ENCODE assay signal across 25 cellular contexts in genomic region chr17:27615121-27615520, GRCh38. TPM values are rescaled to one million over a fixed set of nuclear protein-coding genes. Genes with fewer than 3 reads are reported as not detected.
DNase-seq lines count a peak whose midpoint lies in the region; ATAC-seq lines count a peak whose summit lies in the region.
"Had no signal": no experiment of that assay in that cellular context is flagged by ENCODE, and none has a peak within 500 bp of the region (broad histone marks: within the 10 kb centered on the region; RNA-seq: fewer than 3 reads in every experiment).

No MANE protein-coding gene starts in this region.

- DNase-seq in T-helper 1 cell (no peak), hypothalamus (lab: John Stamatoyannopoulos, UW) (no peak), Karpas-422 (no peak)
- no peak for DNase-seq in activated naive CD4-positive, alpha-beta T cell treated with anti-CD3 and anti-CD28 coated beads, Interleukin-2, amount 50 U/mL, for 72 hours (ENCODE audit: low spot score in 2 of 2)
- DNase-seq in activated naive CD4-positive, alpha-beta T cell (lab: John Stamatoyannopoulos, UW), result no peak
- no peak for DNase-seq in stimulated activated effector memory CD8-positive, alpha-beta T cell treated with anti-CD3 and anti-CD28 coated beads, Interleukin-12 subunit alpha, Interleukin-12 subunit beta, amount 100 ng/mL, for 72 hours (ENCODE audit: low spot score in 2 of 2)
- DNase-seq: BE2C, GOT3, HFFc6, KBM-7, MM.1S, NCI-H1436, NCI-H187, NCI-H2081 treated with DMSO at 0.1 percent for 48 hours, NCI-H2171, NCI-H226, NCI-H510A, Right ventricle myocardium superior, RPMI8226 had no signal

- no peaks in the 10 kb centered on the region for H3K36me3 ChIP-seq in Karpas-422 (ENCODE audit: insufficient read depth, low read length)
- H3K36me3 ChIP-seq: BE2C, HAP-1 had no signal

- no peaks in the 10 kb centered on the region for H3K9me2 ChIP-seq in Karpas-422 (replicated peaks; ENCODE audit: insufficient read depth, low read length)

- H3K27me3 ChIP-seq in Karpas-422 (ENCODE audit: low read length), result no peaks in the 10 kb centered on the region
- H3K27me3 ChIP-seq: BE2C, SJSA1 had no signal

- H3K4me3 ChIP-seq in Karpas-422 (ENCODE audit: low read length), result no peak overlapping the region
- H3K4me3 ChIP-seq: HAP-1, SJSA1 had no signal

- H3K27me3 Mint-ChIP-seq in T-helper 1 cell treated with Interleukin-12 subunit alpha and Interleukin-12 subunit beta and Interleukin-4 antibody, amounts not matched to agents 30 μg/mL and 1 μg/mL, for 36 hours (ENCODE audit: low read depth), result no peaks in the 10 kb centered on the region
- H3K27me3 Mint-ChIP-seq in activated T-helper 17 cell treated with anti-CD3 and anti-CD28 coated beads, Interleukin-2, amount 50 U/mL, for 72 hours, result no peaks in the 10 kb centered on the region

- H3K27ac ChIP-seq in Karpas-422 (ENCODE audit: low read length), result no peak overlapping the region
- H3K27ac ChIP-seq: 22Rv1, SJSA1 had no signal

- H3K9me3 Mint-ChIP-seq in T-helper 1 cell treated with Interleukin-12 subunit alpha and Interleukin-12 subunit beta and Interleukin-4 antibody, amounts not matched to agents 30 μg/mL and 1 μg/mL, for 36 hours, result peaks cover 6% of the 10 kb centered on the region
- no peaks in the 10 kb centered on the region for H3K9me3 Mint-ChIP-seq in activated naive CD4-positive, alpha-beta T cell treated with anti-CD3 and anti-CD28 coated beads, Interleukin-2, amount 50 U/mL, for 72 hours
- no peaks in the 10 kb centered on the region for H3K9me3 Mint-ChIP-seq in activated T-helper 17 cell treated with anti-CD3 and anti-CD28 coated beads, Interleukin-2, amount 50 U/mL, for 72 hours
- no peaks in the 10 kb centered on the region for H3K9me3 Mint-ChIP-seq in stimulated activated effector memory CD8-positive, alpha-beta T cell treated with anti-CD3 and anti-CD28 coated beads, Interleukin-12 subunit alpha, Interleukin-12 subunit beta, amount 100 ng/mL, for 72 hours
- H3K9me3 Mint-ChIP-seq: HFFc6 had no signal

- no peak overlapping the region for H3K4me2 ChIP-seq in Karpas-422 (ENCODE audit: low read depth, low read length, poor library complexity, severe bottlenecking)

- peaks cover under 1% of the 10 kb centered on the region; the same call in 1 of the 2 replicates for H4K20me1 ChIP-seq in Karpas-422 (ENCODE audit: insufficient read depth, low read depth, low read length)

- H3K9me3 ChIP-seq in Karpas-422 (ENCODE audit: low read length), result no peaks in the 10 kb centered on the region
- H3K9me3 ChIP-seq: BE2C, HAP-1, SJSA1 had no signal

- no peak overlapping the region for H3K9ac ChIP-seq in Karpas-422 (ENCODE audit: low read length)

- ATAC-seq in activated naive CD4-positive, alpha-beta T cell treated with anti-CD3 and anti-CD28 coated beads, Interleukin-2, amount 50 U/mL, for 72 hours, result peak in 1 of 2 donors; percentile 63
- ATAC-seq in activated T-helper 17 cell treated with anti-CD3 and anti-CD28 coated beads, Interleukin-2, amount 50 U/mL, for 72 hours (replicated peaks), result peak; percentile 71
- peak; percentile 42 for ATAC-seq in stimulated activated effector memory CD8-positive, alpha-beta T cell treated with anti-CD3 and anti-CD28 coated beads, Interleukin-12 subunit alpha, Interleukin-12 subunit beta, amount 100 ng/mL, for 72 hours

- H3K79me2 ChIP-seq in Karpas-422 (ENCODE audit: low read length), result no peaks in the 10 kb centered on the region

- peaks cover 57% of the 10 kb centered on the region for H3K36me3 Mint-ChIP-seq in T-helper 1 cell treated with Interleukin-12 subunit alpha and Interleukin-12 subunit beta and Interleukin-4 antibody, amounts not matched to agents 30 μg/mL and 1 μg/mL, for 36 hours (ENCODE audit: low read depth)
- peaks cover 17 to 78% of the 10 kb centered on the region in 2 donors for H3K36me3 Mint-ChIP-seq in activated naive CD4-positive, alpha-beta T cell treated with anti-CD3 and anti-CD28 coated beads, Interleukin-2, amount 50 U/mL, for 72 hours
- peaks cover 96% of the 10 kb centered on the region for H3K36me3 Mint-ChIP-seq in activated T-helper 17 cell treated with anti-CD3 and anti-CD28 coated beads, Interleukin-2, amount 50 U/mL, for 72 hours (ENCODE audit: low read depth)
- H3K36me3 Mint-ChIP-seq in stimulated activated effector memory CD8-positive, alpha-beta T cell treated with anti-CD3 and anti-CD28 coated beads, Interleukin-12 subunit alpha, Interleukin-12 subunit beta, amount 100 ng/mL, for 72 hours, result peaks cover 92% of the 10 kb centered on the region

- H3K4me1 ChIP-seq in Karpas-422 (ENCODE audit: low read length), result no peaks in the 10 kb centered on the region
- H3K4me1 ChIP-seq: BE2C, HAP-1, SJSA1 had no signal

- H3K4me1 Mint-ChIP-seq in T-helper 1 cell treated with Interleukin-12 subunit alpha and Interleukin-12 subunit beta and Interleukin-4 antibody, amounts not matched to agents 30 μg/mL and 1 μg/mL, for 36 hours (ENCODE audit: low read depth), result peaks cover 40% of the 10 kb centered on the region
- H3K4me1 Mint-ChIP-seq in activated T-helper 17 cell treated with anti-CD3 and anti-CD28 coated beads, Interleukin-2, amount 50 U/mL, for 72 hours, result peaks cover 26% of the 10 kb centered on the region
- H3K4me1 Mint-ChIP-seq in stimulated activated effector memory CD8-positive, alpha-beta T cell treated with anti-CD3 and anti-CD28 coated beads, Interleukin-12 subunit alpha, Interleukin-12 subunit beta, amount 100 ng/mL, for 72 hours, result peaks cover 23% of the 10 kb centered on the region

- H2AFZ ChIP-seq in Karpas-422 (ENCODE audit: low read length), result no peak overlapping the region

- H3K27ac Mint-ChIP-seq in T-helper 1 cell treated with Interleukin-12 subunit alpha and Interleukin-12 subunit beta and Interleukin-4 antibody, amounts not matched to agents 30 μg/mL and 1 μg/mL, for 36 hours, result peak overlapping the region; percentile 32
- peak overlapping the region; percentile 56 for H3K27ac Mint-ChIP-seq in activated naive CD4-positive, alpha-beta T cell treated with anti-CD3 and anti-CD28 coated beads, Interleukin-2, amount 50 U/mL, for 72 hours
- peak overlapping the region; percentile 34 for H3K27ac Mint-ChIP-seq in activated T-helper 17 cell treated with anti-CD3 and anti-CD28 coated beads, Interleukin-2, amount 50 U/mL, for 72 hours
- H3K27ac Mint-ChIP-seq in stimulated activated effector memory CD8-positive, alpha-beta T cell treated with anti-CD3 and anti-CD28 coated beads, Interleukin-12 subunit alpha, Interleukin-12 subunit beta, amount 100 ng/mL, for 72 hours, result no peak overlapping the region
- H3K27ac Mint-ChIP-seq: HFFc6 had no signal

- H3K4me3 Mint-ChIP-seq in T-helper 1 cell treated with Interleukin-12 subunit alpha and Interleukin-12 subunit beta and Interleukin-4 antibody, amounts not matched to agents 30 μg/mL and 1 μg/mL, for 36 hours, result no peak overlapping the region
- no peak overlapping the region for H3K4me3 Mint-ChIP-seq in activated T-helper 17 cell treated with anti-CD3 and anti-CD28 coated beads, Interleukin-2, amount 50 U/mL, for 72 hours
- H3K4me3 Mint-ChIP-seq in stimulated activated effector memory CD8-positive, alpha-beta T cell treated with anti-CD3 and anti-CD28 coated beads, Interleukin-12 subunit alpha, Interleukin-12 subunit beta, amount 100 ng/mL, for 72 hours, result no peak overlapping the region
- H3K4me3 Mint-ChIP-seq: HFFc6 had no signal

RNA-seq across cellular contexts. Expression of gene LGALS9, which starts 15.9 kb away (rescaled TPM):
- total RNA-seq in activated naive CD4-positive, alpha-beta T cell treated with anti-CD3 and anti-CD28 coated beads, Interleukin-2, amount 50 U/mL, for 72 hours, result 10 to 100 TPM; 22.2 to 71.5 TPM
- 10 to 100 TPM; 29.7 to 36.8 TPM for total RNA-seq in activated T-helper 17 cell treated with anti-CD3 and anti-CD28 coated beads, Interleukin-2, amount 50 U/mL, for 72 hours
- 3.6 and 5.4 TPM in 2 replicates for total RNA-seq in Karpas-422 (2014; rRNA removed; shearing (Covaris generic); ENCODE audit: low replicate concordance)
- total RNA-seq: G401 had no signal
